ENCODE assay signal across 25 cellular contexts in the genomic region with DNA sequence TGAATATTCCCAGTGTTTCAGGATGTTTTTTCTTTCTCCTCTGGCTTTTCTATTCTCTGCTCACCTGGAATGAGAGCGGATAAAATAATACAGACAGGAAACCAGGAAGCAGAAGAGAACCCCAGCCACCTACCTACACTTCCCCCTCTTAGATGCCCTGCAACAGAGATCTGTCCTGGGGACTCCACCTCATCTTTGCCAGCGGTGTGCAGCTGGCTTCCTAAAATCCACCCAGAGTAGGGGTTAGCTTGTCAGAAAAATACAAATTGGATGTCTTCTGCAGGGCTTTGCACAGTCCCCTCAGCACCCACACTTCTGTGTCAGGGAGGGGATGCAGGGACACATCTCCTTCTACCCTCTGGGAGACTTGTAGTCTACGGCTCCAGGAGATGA.
A peak's percentile ranks its signal among the peaks of the same experiment; 100 is the strongest.
DNase-seq lines count a peak whose midpoint lies in the region; ATAC-seq, FAIRE-seq and TF ChIP-seq lines count a peak whose summit lies in the region.
"Had no signal": no experiment of that assay in that cellular context is flagged by ENCODE, and none has a peak within 500 bp of the region (broad histone marks: within the 10 kb centered on the region; RNA-seq: fewer than 3 reads in every experiment).

No MANE protein-coding gene starts in this region.

- ATAC-seq in GM18517 (IDR thresholded peaks at IDR 0.05; ENCODE audit: unreplicated experiment) (peak; percentile 26), GM21526 (IDR thresholded peaks at IDR 0.05; ENCODE audit: low FRiP score, unreplicated experiment) (peak; percentile 25), HG03097 (IDR thresholded peaks at IDR 0.05; ENCODE audit: low FRiP score, unreplicated experiment) (peak; percentile 19), GM12878 (no peak; the same call in 2 of the 3 replicates), gastroesophageal sphincter (no peak)
- ATAC-seq: left cardiac atrium, pancreas, right lobe of liver had no signal

- RAD21 ChIA-PET in GM12878 (lab: Charles Lee; ENCODE audit: unreplicated experiment): no interaction called here

- no peak overlapping the region for H3K4me3 Mint-ChIP-seq in T-helper 2 cell treated with Interferon-gamma antibody and Interleukin-4, amounts not matched to agents 5 μg/mL and 100 μg/mL, for 36 hours
- H3K4me3 Mint-ChIP-seq: activated CD4-positive, alpha-beta T cell treated with anti-CD3 and anti-CD28 coated beads for 36 hours; naive B cell had no signal

- no peak overlapping the region for H2AFZ ChIP-seq in GM12878 (ENCODE audit: control insufficient read depth, low read depth, low read length)

- no peak overlapping the region for H3K27ac ChIP-seq in GM12878 (ENCODE audit: control insufficient read depth, insufficient read depth)
- no peak overlapping the region for H3K27ac ChIP-seq in gastroesophageal sphincter
- H3K27ac ChIP-seq: cardiac muscle cell, dorsolateral prefrontal cortex, pancreas, right lobe of liver, tibial nerve had no signal

- H3K4me2 ChIP-seq in GM12878 (ENCODE audit: control insufficient read depth, insufficient read depth): 0 out of 2 replicates have a peak overlapping the region, but pooled peaks have one; percentile 35

- H3K27ac Mint-ChIP-seq in T-helper 2 cell treated with Interferon-gamma antibody and Interleukin-4, amounts not matched to agents 5 μg/mL and 100 μg/mL, for 36 hours: no peak overlapping the region
- H3K27ac Mint-ChIP-seq: activated CD4-positive, alpha-beta T cell treated with anti-CD3 and anti-CD28 coated beads for 36 hours had no signal

- H3K79me2 ChIP-seq in GM12878 (ENCODE audit: control insufficient read depth, insufficient read depth, low read length): no peaks in the 10 kb centered on the region

- no peaks in the 10 kb centered on the region for H3K27me3 Mint-ChIP-seq in T-helper 2 cell treated with Interferon-gamma antibody and Interleukin-4, amounts not matched to agents 5 μg/mL and 100 μg/mL, for 36 hours (ENCODE audit: low read depth)
- H3K27me3 Mint-ChIP-seq: activated CD4-positive, alpha-beta T cell treated with anti-CD3 and anti-CD28 coated beads for 36 hours; naive B cell had no signal

- SMC1A ChIA-PET in GM12878 (lab: Charles Lee; ENCODE audit: uncharacterized antibody, unreplicated experiment): interaction anchor here (1.2 kb wide), 1 partner anchor 351 kb away, joined by 4 read pairs; no protein-coding TSS in a partner anchor

- intact Hi-C loops in GM12878 (cut with micrococcal nuclease; ENCODE audit: unreplicated experiment): no loop called here

- H3K9me3 ChIP-seq in GM12878 (replicated peaks; ENCODE audit: control insufficient read depth, insufficient read depth, low read length): no peaks in the 10 kb centered on the region; the same call in 2 of the 3 replicates
- no peaks in the 10 kb centered on the region for H3K9me3 ChIP-seq in gastroesophageal sphincter
- H3K9me3 ChIP-seq: pancreas, right lobe of liver, tibial nerve had no signal

- peaks cover 3% of the 10 kb centered on the region for H3K4me1 Mint-ChIP-seq in T-helper 2 cell treated with Interferon-gamma antibody and Interleukin-4, amounts not matched to agents 5 μg/mL and 100 μg/mL, for 36 hours (ENCODE audit: low read depth)

- 0% methylated on average over 3 of the region's 3 CpGs for WGBS in GM12878 (ENCODE audit: insufficient coverage, insufficient replicate concordance, low lambda C conversion rate, missing lambda C conversion rate)
- no CpG with 5 or more reads among the region's 3 CpGs for WGBS in gastroesophageal sphincter (ENCODE audit: low coverage in 1 of 2), 2 donors

- peaks cover 4% of the 10 kb centered on the region for H3K9me3 Mint-ChIP-seq in T-helper 2 cell treated with Interferon-gamma antibody and Interleukin-4, amounts not matched to agents 5 μg/mL and 100 μg/mL, for 36 hours

- TF ChIP-seq RAD21 in GM12878 (IDR thresholded peaks at IDR 0.05; ENCODE audit: insufficient read depth, low read depth, low read length): no peak

- POLR2A ChIA-PET in GM12878 (lab: Charles Lee): no interaction called here

- no peaks in the 10 kb centered on the region for H3K36me3 Mint-ChIP-seq in T-helper 2 cell treated with Interferon-gamma antibody and Interleukin-4, amounts not matched to agents 5 μg/mL and 100 μg/mL, for 36 hours (ENCODE audit: low read depth)

- H3K4me3 ChIP-seq in GM12878 (no peak overlapping the region), gastroesophageal sphincter (no peak overlapping the region)
- H3K4me3 ChIP-seq: cardiac muscle cell, dorsolateral prefrontal cortex, pancreas, right lobe of liver, tibial nerve had no signal

- H3K4me1 ChIP-seq in GM12878 (ENCODE audit: control insufficient read depth, insufficient read depth, low read length): peaks cover 15% of the 10 kb centered on the region
- H3K4me1 ChIP-seq in gastroesophageal sphincter: peaks cover 0 to 6% (median 0%) of the 10 kb centered on the region in 3 donors
- H3K4me1 ChIP-seq: pancreas, right lobe of liver, tibial nerve had no signal

- no peaks in the 10 kb centered on the region for H4K20me1 ChIP-seq in GM12878 (ENCODE audit: control insufficient read depth, insufficient read depth)

- H3K36me3 ChIP-seq in GM12878 (ENCODE audit: control insufficient read depth in 2 of 2, insufficient read depth in 2 of 2, low read length in 1 of 2): no peaks in the 10 kb centered on the region
- no peaks in the 10 kb centered on the region for H3K36me3 ChIP-seq in gastroesophageal sphincter
- H3K36me3 ChIP-seq: cardiac muscle cell, pancreas, right lobe of liver, tibial nerve had no signal

- TF ChIP-seq POLR2A in GM12878 (IDR thresholded peaks at IDR 0.05; ENCODE audit: low read depth, low read length) (no peak), gastroesophageal sphincter (IDR thresholded peaks at IDR 0.05) (no peak)

- peak; percentile 7 for FAIRE-seq in GM12878 (lab: Jason Lieb, UNC)
- FAIRE-seq: pancreas had no signal

- no peak overlapping the region for H3K9ac ChIP-seq in GM12878 (ENCODE audit: control insufficient read depth, insufficient read depth, low read length)

- CTCF ChIA-PET in GM12878 (lab: Yijun Ruan, JAX): interaction anchor here (0.7 kb wide), 1 partner anchor 474 kb away, joined by 3 read pairs; no protein-coding TSS in a partner anchor

- DNase-seq in GM12878 (ENCODE audit: low read depth, low spot score) (no peak), islet precursor cell (no peak)
- no peak for DNase-seq in T-helper 2 cell treated with Interferon-gamma antibody and Interleukin-4, amounts not matched to agents 5 μg/mL and 100 μg/mL, for 36 hours (ENCODE audit: low spot score)
- no peak for DNase-seq in activated CD4-positive, alpha-beta T cell treated with anti-CD3 and anti-CD28 coated beads for 4 hours
- DNase-seq: activated CD4-positive, alpha-beta T cell treated with anti-CD3 and anti-CD28 coated beads for 36 hours; activated gamma-delta T cell treated with Interleukin-2 at 50 U/mL for 16 hours; DND-41; dorsolateral prefrontal cortex; erythroblast; foreskin melanocyte; left cardiac atrium; mesenchymal stem cell; naive B cell; NCI-H2029 treated with DMSO at 0.1 percent for 48 hours; NCI-H446 treated with DMSO at 0.1 percent for 48 hours; pancreas; right lobe of liver; RPMI8226; stimulated activated naive CD4-positive, alpha-beta T cell treated with Interleukin-2 at 50 U/mL for 16 hours had no signal

- BruUV-seq in GM12878 (replicated peaks; lab: Mats Ljungman, UMichigan): no TSS peak

- TF ChIP-seq CTCF in GM12878 (IDR thresholded peaks at IDR 0.05 in 2 of 3, conservative IDR thresholded peaks at IDR 0.05 in 1 of 3; ENCODE audit: control insufficient read depth in 2 of 3, extremely low read depth in 1 of 3, insufficient read depth in 1 of 3, low read depth in 3 of 3, low read length in 3 of 3) (no peak), gastroesophageal sphincter (IDR thresholded peaks at IDR 0.05) (no peak)

- H3K27me3 ChIP-seq in GM12878 (replicated peaks in 1 of 2; ENCODE audit: control insufficient read depth in 2 of 2, insufficient read depth in 2 of 2, low read length in 1 of 2) (no peaks in the 10 kb centered on the region; a peak in 1 of 4 replicates), gastroesophageal sphincter (no peaks in the 10 kb centered on the region)
- H3K27me3 ChIP-seq: cardiac muscle cell, dorsolateral prefrontal cortex, pancreas, right lobe of liver, tibial nerve had no signal

- in situ Hi-C loops in GM12878 (cut with MboI): no loop called here

- TF ChIP-seq EP300 in GM12878 (IDR thresholded peaks at IDR 0.05; ENCODE audit: borderline replicate concordance in 1 of 2, control insufficient read depth in 1 of 2, low read depth in 2 of 2, low read length in 2 of 2) (no peak), gastroesophageal sphincter (IDR thresholded peaks at IDR 0.05) (no peak)

TF ChIP-seq in GM12878, 131 proteins besides CTCF, POLR2A, EP300 and RAD21:
- TF ChIP-seq SP1 (IDR thresholded peaks at IDR 0.05; ENCODE audit: low read depth, low read length) (no peak), TCF7 (IDR thresholded peaks at IDR 0.05; ENCODE audit: borderline replicate concordance) (0 out of 2 replicates have a peak, but pooled peaks have one; percentile 6)

Comparison
In these comparisons a context has a peak if more than half of its experiments do, and no peak if none do; other contexts are left out.
1. ATAC-seq: peak in GM18517 (single experiment), GM21526 (single experiment) and HG03097 (single experiment); none in GM12878 (single experiment) and gastroesophageal sphincter (single experiment).